ENCODE assay signal across 8 cellular contexts in genomic region chr13:28100149-28101121, GRCh38. TPM values are rescaled to one million over a fixed set of nuclear protein-coding genes. Genes with fewer than 3 reads are reported as not detected.
A peak's percentile ranks its signal among the peaks of the same experiment; 100 is the strongest.
DNase-seq lines count a peak whose midpoint lies in the region; TF ChIP-seq lines count a peak whose summit lies in the region.

FLT3 (minus strand) TSS chr13:28100576; CDS start chr13:28100510, 66 bp downstream.

- peaks cover 9% of the 10 kb centered on the region for H3K4me1 Mint-ChIP-seq in activated CD4-positive, alpha-beta memory T cell treated with anti-CD3 and anti-CD28 coated beads for 36 hours (ENCODE audit: low read depth)
- no peaks in the 10 kb centered on the region for H3K4me1 Mint-ChIP-seq in nephron

- H3K4me1 ChIP-seq in BE2C: no peaks in the 10 kb centered on the region
- H3K4me1 ChIP-seq in esophagus squamous epithelium: peaks cover 5 to 17% (median 10%) of the 10 kb centered on the region in 3 donors
- H3K4me1 ChIP-seq in vagina: peaks cover 13% of the 10 kb centered on the region
- peaks cover 0 to 6% of the 10 kb centered on the region in 2 donors for H3K4me1 ChIP-seq in uterus

- H3K27ac Mint-ChIP-seq in activated CD4-positive, alpha-beta memory T cell treated with anti-CD3 and anti-CD28 coated beads for 36 hours: no peak within 1 kb of the TSS
- H3K27ac Mint-ChIP-seq in nephron: no peak within 1 kb of the TSS

- WGBS in esophagus squamous epithelium, 2 donors: 4 to 42% methylated on average over 6 to 34 of the region's 106 CpGs

- TF ChIP-seq POLR2A in esophagus squamous epithelium (IDR thresholded peaks at IDR 0.05): peak in 1 of 4 donors; percentile 40
- TF ChIP-seq POLR2A in vagina (IDR thresholded peaks at IDR 0.05): no peak
- TF ChIP-seq POLR2A in uterus (IDR thresholded peaks at IDR 0.05): no peak

- DNase-seq in BE2C (peak; percentile 16), GM19238 (ENCODE audit: insufficient read length, low spot score) (peak; percentile 44), LNCaP clone FGC (ENCODE audit: low read depth) (no peak), esophagus squamous epithelium (lab: John Stamatoyannopoulos, UW) (no peak), vagina (ENCODE audit: extremely low spot score in 2 of 2) (no peak), uterus (no peak)
- peak; percentile 54 for DNase-seq in activated CD4-positive, alpha-beta memory T cell treated with anti-CD3 and anti-CD28 coated beads for 36 hours

- peaks cover 49% of the 10 kb centered on the region for H3K27me3 Mint-ChIP-seq in activated CD4-positive, alpha-beta memory T cell treated with anti-CD3 and anti-CD28 coated beads for 36 hours
- peaks cover 96% of the 10 kb centered on the region for H3K27me3 Mint-ChIP-seq in nephron (ENCODE audit: low read depth)

- CTCF ChIA-PET in activated CD4-positive, alpha-beta memory T cell treated with anti-CD3 and anti-CD28 coated beads for 36 hours (lab: Charles Lee): interaction anchor here (0.6 kb wide), 1 partner anchor 10 kb away, joined by 3 read pairs; no protein-coding TSS in a partner anchor

- no peaks in the 10 kb centered on the region for H3K36me3 Mint-ChIP-seq in activated CD4-positive, alpha-beta memory T cell treated with anti-CD3 and anti-CD28 coated beads for 36 hours
- H3K36me3 Mint-ChIP-seq in nephron (ENCODE audit: low read depth): peaks cover 4% of the 10 kb centered on the region

- H3K27ac ChIP-seq in esophagus squamous epithelium (no peak within 1 kb of the TSS), vagina (no peak within 1 kb of the TSS), uterus (no peak within 1 kb of the TSS)

- POLR2A ChIA-PET in activated CD4-positive, alpha-beta memory T cell treated with anti-CD3 and anti-CD28 coated beads for 36 hours (lab: Charles Lee): no interaction called here

- no peaks in the 10 kb centered on the region for H3K9me3 Mint-ChIP-seq in activated CD4-positive, alpha-beta memory T cell treated with anti-CD3 and anti-CD28 coated beads for 36 hours
- peaks cover 12% of the 10 kb centered on the region for H3K9me3 Mint-ChIP-seq in nephron

- intact Hi-C loops in activated CD4-positive, alpha-beta memory T cell treated with anti-CD3 and anti-CD28 coated beads for 36 hours (cut with micrococcal nuclease): no loop called here
- intact Hi-C loops in esophagus squamous epithelium (cut with DNase I): no loop called here
- intact Hi-C loops in vagina (cut with DNase I): no loop called here
- intact Hi-C loops in uterus (cut with DNase I; ENCODE audit: low total_unique reads): no loop called here

- no peak for TF ChIP-seq CTCF in BE2C (IDR thresholded peaks at IDR 0.05; ENCODE audit: low read depth, low read length)
- no peak for TF ChIP-seq CTCF in LNCaP clone FGC (IDR thresholded peaks at IDR 0.05; ENCODE audit: control insufficient read depth, extremely low read depth, insufficient read depth)
- no peak for TF ChIP-seq CTCF in esophagus squamous epithelium (IDR thresholded peaks at IDR 0.05)
- no peak for TF ChIP-seq CTCF in nephron (IDR thresholded peaks at IDR 0.05; ENCODE audit: unreplicated experiment in 3 of 3)
- TF ChIP-seq CTCF in vagina (IDR thresholded peaks at IDR 0.05): no peak
- no peak for TF ChIP-seq CTCF in uterus (IDR thresholded peaks at IDR 0.05)

- no peaks in the 10 kb centered on the region for H3K36me3 ChIP-seq in BE2C
- no peaks in the 10 kb centered on the region for H3K36me3 ChIP-seq in esophagus squamous epithelium
- no peaks in the 10 kb centered on the region for H3K36me3 ChIP-seq in vagina
- no peaks in the 10 kb centered on the region for H3K36me3 ChIP-seq in uterus

- no peak within 1 kb of the TSS for H3K4me3 ChIP-seq in BE2C (ENCODE audit: low read depth, low read length)
- peak within 1 kb of the TSS; percentile 38 for H3K4me3 ChIP-seq in LNCaP clone FGC (ENCODE audit: low read depth, low read length)
- peak within 1 kb of the TSS; percentile 0 to 65 (median 29) for H3K4me3 ChIP-seq in esophagus squamous epithelium
- peak within 1 kb of the TSS; percentile 14 to 33 for H3K4me3 ChIP-seq in vagina
- H3K4me3 ChIP-seq in uterus: no peak within 1 kb of the TSS

- peak within 1 kb of the TSS; percentile 37 for H3K4me3 Mint-ChIP-seq in activated CD4-positive, alpha-beta memory T cell treated with anti-CD3 and anti-CD28 coated beads for 36 hours
- peak within 1 kb of the TSS; percentile 78 to 80 (median 78) for H3K4me3 Mint-ChIP-seq in nephron

- H3K27me3 ChIP-seq in BE2C: peaks cover 92% of the 10 kb centered on the region
- peaks cover 12 to 91% (median 17%) of the 10 kb centered on the region in 4 donors for H3K27me3 ChIP-seq in esophagus squamous epithelium
- no peaks in the 10 kb centered on the region for H3K27me3 ChIP-seq in vagina
- peaks cover 4 to 31% of the 10 kb centered on the region in 2 donors for H3K27me3 ChIP-seq in uterus

- H3K9me3 ChIP-seq in BE2C: no peaks in the 10 kb centered on the region; the same call in 1 of the 2 replicates
- no peaks in the 10 kb centered on the region for H3K9me3 ChIP-seq in esophagus squamous epithelium
- H3K9me3 ChIP-seq in vagina: no peaks in the 10 kb centered on the region
- no peaks in the 10 kb centered on the region for H3K9me3 ChIP-seq in uterus

RNA-seq across cellular contexts. Expression of gene FLT3, which starts in this region (rescaled TPM):
- not detected for polyA plus RNA-seq in BE2C (2012; ENCODE audit: insufficient read depth, insufficient read length, low read depth)
- not detected for total RNA-seq in activated CD4-positive, alpha-beta memory T cell treated with anti-CD3 and anti-CD28 coated beads for 36 hours
- 1 to 10 TPM in 2 of 4 donors, under 1 TPM in 2; 0.09 to 1.5 (median 0.96) TPM for total RNA-seq in esophagus squamous epithelium
- not detected for total RNA-seq in vagina
- under 1 TPM in 3 of 4 donors, not detected in 1; under 0.01 to 0.90 (median 0.24) TPM for total RNA-seq in uterus

Comparison
In these comparisons a context has a peak if more than half of its experiments do, and no peak if none do; other contexts are left out.
1. Peak in DNase-seq in activated CD4-positive, alpha-beta memory T cell treated with anti-CD3 and anti-CD28 coated beads for 36 hours; RNA of the gene not detected or under 1 TPM.
2. DNase-seq: peak in BE2C (single experiment) and GM19238 (single experiment); none in LNCaP clone FGC (single experiment), esophagus squamous epithelium (single experiment), vagina (0 of 2) and uterus (0 of 2).
3. H3K4me3 ChIP-seq: peak in LNCaP clone FGC (single experiment), esophagus squamous epithelium (4 of 4) and vagina (2 of 2); none in BE2C (single experiment) and uterus (0 of 2).